Comparison of ENCODE assay signal across 16 cellular contexts in genomic region chr18:24937624-24938285, GRCh38.
"Had no signal": no experiment of that assay in that cellular context is flagged by ENCODE, and none has a peak within 500 bp of the region (broad histone marks: within the 10 kb centered on the region; RNA-seq: fewer than 3 reads in every experiment).

No MANE protein-coding gene starts in this region.

- H3K9me3 ChIP-seq: body of pancreas, lower lobe of right lung, prostate gland, thoracic aorta had no signal

- H3K4me3 ChIP-seq: body of pancreas, dorsolateral prefrontal cortex, lower lobe of right lung, prostate gland, smooth muscle cell, thoracic aorta had no signal

- H3K27ac ChIP-seq: body of pancreas, epithelial cell of prostate, lower lobe of right lung, prostate gland, thoracic aorta had no signal

- H3K4me2 ChIP-seq: smooth muscle cell had no signal

- H3K4me1 ChIP-seq: body of pancreas, lower lobe of right lung, prostate gland had no signal

- H3K27me3 ChIP-seq: body of pancreas, dorsolateral prefrontal cortex had no signal

- H3K36me3 ChIP-seq: lower lobe of right lung, prostate gland, thoracic aorta had no signal

- DNase-seq: activated B cell treated with CpG ODN at 0.5 μM for 24 hours; activated CD4-positive, alpha-beta T cell treated with anti-CD3 and anti-CD28 coated beads, Interleukin-2, amount 10 ng/mL, durations not matched to agents 24 days and 14 days; activated CD8-positive, alpha-beta T cell treated with anti-CD3 and anti-CD28 coated beads, Interleukin-2, amount 10 ng/mL, durations not matched to agents 7 days and 5 days; activated naive CD4-positive, alpha-beta T cell treated with Interleukin-2 at 50 U/mL for 16 hours; activated naive CD8-positive, alpha-beta T cell treated with anti-CD3 and anti-CD28 coated beads, Interleukin-2, amount 10 ng/mL, durations not matched to agents 7 days and 5 days; activated T-cell treated with anti-CD3 and anti-CD28 coated beads, Interleukin-2, amount 50 U/mL, for 24 hours; body of pancreas; dorsolateral prefrontal cortex; endodermal cell; lower lobe of right lung; stimulated activated CD4-positive, alpha-beta T cell treated with anti-CD3 and anti-CD28 coated beads, Interleukin-4, amount 100 ng/mL, for 1 hour had no signal

- ATAC-seq: activated CD8-positive, alpha-beta T cell treated with anti-CD3 and anti-CD28 coated beads, Interleukin-2, amount 10 ng/mL, durations not matched to agents 7 days and 5 days; body of pancreas; lower lobe of right lung; sciatic nerve had no signal
